In the genomic region with DNA sequence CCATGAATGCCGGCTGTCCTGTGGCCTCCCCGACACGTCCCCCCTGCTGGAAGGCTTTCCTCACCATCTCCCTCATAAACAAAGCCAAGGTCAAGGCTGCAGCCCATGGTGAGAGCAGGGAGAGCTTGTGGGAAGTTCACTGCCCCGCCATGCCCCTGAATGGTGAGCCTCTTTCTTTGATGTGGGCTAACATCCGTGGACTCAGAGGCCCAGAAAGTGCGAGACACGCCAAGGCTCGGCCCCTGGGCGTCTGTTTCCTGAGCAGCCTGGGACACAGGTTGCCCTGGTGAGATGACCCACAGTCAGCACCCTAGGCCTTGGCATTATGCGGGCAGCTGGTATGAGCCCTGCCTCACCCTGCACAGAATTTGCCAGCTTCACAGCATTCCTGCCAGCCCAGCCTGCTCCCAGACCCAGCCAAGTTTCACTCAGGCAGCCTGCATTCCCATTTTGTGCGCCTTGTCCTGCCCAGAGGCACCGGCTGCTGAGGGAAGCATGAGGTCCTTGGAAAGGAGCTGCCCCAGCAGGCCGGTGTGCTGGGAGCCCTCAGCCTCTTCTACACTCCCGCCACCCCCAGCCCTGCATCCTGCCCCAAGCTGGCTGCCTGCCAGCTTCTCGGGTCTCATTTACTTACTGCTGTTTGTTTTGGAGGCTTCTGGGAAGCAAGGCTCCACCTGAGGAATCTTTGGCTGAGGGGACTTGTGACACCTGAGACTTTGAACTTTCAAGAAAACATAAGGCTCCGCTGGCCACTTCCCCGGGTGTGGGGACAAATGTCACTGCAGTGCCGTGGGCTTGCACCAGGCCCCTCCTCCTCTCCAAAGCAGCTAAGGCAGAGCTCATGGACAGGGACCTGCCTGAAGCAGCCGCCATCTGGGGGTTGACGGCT, we compare ENCODE assay signal across 8 cellular contexts. TPM values are rescaled to one million over a fixed set of nuclear protein-coding genes. Genes with fewer than 3 reads are reported as not detected.
A peak's percentile ranks its signal among the peaks of the same experiment; 100 is the strongest.
DNase-seq lines count a peak whose midpoint lies in the region; ATAC-seq and TF ChIP-seq lines count a peak whose summit lies in the region.

No MANE protein-coding gene starts in this region.

- H3K79me2 ChIP-seq in OCI-LY7 (ENCODE audit: insufficient read depth, low read depth, low read length) = no peaks in the 10 kb centered on the region

- H3K9me3 ChIP-seq in OCI-LY7 (ENCODE audit: low read length) = no peaks in the 10 kb centered on the region

- no peaks in the 10 kb centered on the region for H4K20me1 ChIP-seq in OCI-LY7 (ENCODE audit: insufficient read depth, low read length)

- no peaks in the 10 kb centered on the region for H3K9me3 Mint-ChIP-seq in natural killer cell treated with Interleukin-12 subunit alpha and Interleukin-12 subunit beta and Interleukin-15 and Interleukin-18, amount 100 ng/mL, for 72 hours

- no peak overlapping the region for H3K27ac Mint-ChIP-seq in natural killer cell treated with Interleukin-12 subunit alpha and Interleukin-12 subunit beta and Interleukin-15 and Interleukin-18, amount 100 ng/mL, for 72 hours

- no peak overlapping the region for H3K4me2 ChIP-seq in OCI-LY7 (ENCODE audit: low read length)

- H3K27me3 Mint-ChIP-seq in natural killer cell treated with Interleukin-12 subunit alpha and Interleukin-12 subunit beta and Interleukin-15 and Interleukin-18, amount 100 ng/mL, for 72 hours = no peaks in the 10 kb centered on the region

- peaks cover 6% of the 10 kb centered on the region for H3K4me1 ChIP-seq in OCI-LY7 (ENCODE audit: insufficient read depth, low read length, poor library complexity, severe bottlenecking)

- H3K9me2 ChIP-seq in OCI-LY7 (ENCODE audit: insufficient read depth, low read length) = no peaks in the 10 kb centered on the region

- H3K4me3 ChIP-seq in OCI-LY7 (ENCODE audit: low read depth, low read length, poor library complexity, severe bottlenecking) = no peak overlapping the region
- H3K4me3 ChIP-seq in choroid plexus epithelial cell (ENCODE audit: low read depth, low read length) = no peak overlapping the region

- H2AFZ ChIP-seq in OCI-LY7 (ENCODE audit: low read length) = peak overlapping the region; percentile 50; the same call in 1 of the 2 replicates

- intact Hi-C loops in OCI-LY7 (cut with micrococcal nuclease; ENCODE audit: unreplicated experiment) = no loop called here

- H3K4me3 Mint-ChIP-seq in natural killer cell treated with Interleukin-12 subunit alpha and Interleukin-12 subunit beta and Interleukin-15 and Interleukin-18, amount 100 ng/mL, for 72 hours = no peak overlapping the region

- peaks cover 7 to 14% of the 10 kb centered on the region in 2 donors for H3K4me1 Mint-ChIP-seq in natural killer cell treated with Interleukin-12 subunit alpha and Interleukin-12 subunit beta and Interleukin-15 and Interleukin-18, amount 100 ng/mL, for 72 hours (ENCODE audit: low read depth in 2 of 2)

- in situ Hi-C loops in GM13977 (cut with MboI; ENCODE audit: low pct_unique_long_range_greater_than_20kb, low sequenced_read_pairs, unreplicated experiment) = no loop called here

- POLR2A ChIA-PET in OCI-LY7 (lab: Charles Lee) = interaction anchor here (1.0 to 1.5 kb wide), 2 partner anchors 11 to 20 kb away, joined by 3 to 4 read pairs; no protein-coding TSS in a partner anchor

- TF ChIP-seq CTCF in OCI-LY7 (conservative IDR thresholded peaks at IDR 0.05; ENCODE audit: low read length) (no peak), choroid plexus epithelial cell (conservative IDR thresholded peaks at IDR 0.05; ENCODE audit: low read depth, low read length) (no peak), GM13977 (IDR thresholded peaks at IDR 0.05; ENCODE audit: extremely low read depth, insufficient read depth, missing control alignments) (no peak)

- DNase-seq in NCI-H1436 (lab: John Stamatoyannopoulos, UW) (peak; percentile 33), NCI-H1436 treated with DMSO at 0.1 percent for 48 hours (lab: John Stamatoyannopoulos, UW) (no peak), OCI-LY7 (ENCODE audit: low spot score) (peak; percentile 20), choroid plexus epithelial cell (ENCODE audit: low read depth) (peak; percentile 45), GM13977 (ENCODE audit: low spot score) (no peak), ecto neural progenitor cell (ENCODE audit: low spot score) (no peak), Kasumi-1 (lab: John Stamatoyannopoulos, UW) (no peak)
- no peak for DNase-seq in natural killer cell treated with Interleukin-12 subunit alpha and Interleukin-12 subunit beta and Interleukin-15 and Interleukin-18, amount 100 ng/mL, for 72 hours (ENCODE audit: low spot score)

- H3K27ac ChIP-seq in OCI-LY7 (ENCODE audit: low read depth, low read length, poor library complexity, severe bottlenecking) = no peak overlapping the region

- H3K36me3 Mint-ChIP-seq in natural killer cell treated with Interleukin-12 subunit alpha and Interleukin-12 subunit beta and Interleukin-15 and Interleukin-18, amount 100 ng/mL, for 72 hours = no peaks in the 10 kb centered on the region

- ATAC-seq in natural killer cell treated with Interleukin-12 subunit alpha and Interleukin-12 subunit beta and Interleukin-15 and Interleukin-18, amount 100 ng/mL, for 72 hours = peak; percentile 44 to 50

- CTCF ChIA-PET in OCI-LY7 (lab: Charles Lee; ENCODE audit: unreplicated experiment) = no interaction called here

- no peaks in the 10 kb centered on the region for H3K36me3 ChIP-seq in OCI-LY7 (ENCODE audit: insufficient read depth, low read length)

- no TSS peak for BruUV-seq in OCI-LY7 (replicated peaks; lab: Mats Ljungman, UMichigan)

RNA-seq across cellular contexts. Expression of a gene that starts 31.9 kb away (rescaled TPM):
- total RNA-seq in OCI-LY7 (2014; rRNA removed; shearing (Covaris generic)) = 55.9 and 72.4 TPM in 2 replicates
- total RNA-seq in OCI-LY7 (2022) = 69.0 and 74.6 TPM in 2 replicates
- 10 to 100 TPM; 12.8 to 25.2 TPM for total RNA-seq in natural killer cell treated with Interleukin-12 subunit alpha and Interleukin-12 subunit beta and Interleukin-15 and Interleukin-18, amount 100 ng/mL, for 72 hours

Comparison
In these comparisons a context has a peak if more than half of its experiments do, and no peak if none do; other contexts are left out.
1. DNase-seq: peak in NCI-H1436 (single experiment), OCI-LY7 (single experiment) and choroid plexus epithelial cell (single experiment); none in NCI-H1436 treated with DMSO at 0.1 percent for 48 hours (single experiment), natural killer cell treated with Interleukin-12 subunit alpha and Interleukin-12 subunit beta and Interleukin-15 and Interleukin-18, amount 100 ng/mL, for 72 hours (single experiment), GM13977 (single experiment), ecto neural progenitor cell (single experiment) and Kasumi-1 (0 of 2).